ENCODE assay signal across 8 cellular contexts in the genomic region with DNA sequence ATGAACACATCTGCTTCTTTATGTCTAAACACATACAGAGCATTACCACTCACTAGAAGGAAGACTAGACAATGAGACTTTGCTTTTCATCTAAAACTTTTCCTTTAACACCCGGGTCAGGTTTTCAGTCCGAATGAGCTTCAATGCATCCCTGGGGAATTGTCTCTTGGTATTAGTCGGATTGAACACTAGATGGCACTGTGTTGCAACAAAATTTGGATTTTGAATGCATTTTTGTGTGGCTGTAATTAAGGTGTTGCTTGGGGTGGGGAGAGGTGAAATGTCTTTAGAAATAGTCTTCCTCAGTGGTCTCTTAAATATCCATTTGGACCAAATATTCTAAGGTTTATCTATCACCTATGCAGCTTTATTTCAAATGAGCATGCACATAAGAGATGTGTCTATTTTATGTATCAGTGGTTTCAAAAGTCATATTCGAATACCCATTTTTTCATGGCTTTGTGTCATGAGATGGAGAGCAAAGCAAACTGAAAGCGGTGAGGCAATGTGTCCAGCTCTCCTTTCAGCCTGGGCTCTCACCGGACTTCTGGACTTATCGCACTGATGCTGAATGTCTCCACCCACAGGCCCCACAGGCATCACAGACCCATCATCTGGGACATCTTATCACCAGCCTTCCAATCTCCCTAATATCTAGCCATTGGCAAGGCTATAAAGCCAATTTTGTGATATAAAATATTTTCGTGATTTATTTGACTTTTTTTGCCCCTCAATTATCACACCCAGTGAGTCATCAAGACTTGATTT.
A peak's percentile ranks its signal among the peaks of the same experiment; 100 is the strongest.
DNase-seq lines count a peak whose midpoint lies in the region; ATAC-seq, FAIRE-seq and TF ChIP-seq lines count a peak whose summit lies in the region.

No MANE protein-coding gene starts in this region.

- H3K27ac ChIP-seq in left lung = no peak overlapping the region

- ATAC-seq in left lung (peak; percentile 56), GM19324 (IDR thresholded peaks at IDR 0.05; ENCODE audit: low FRiP score, unreplicated experiment) (no peak)

- H3K27me3 ChIP-seq in left lung = peaks cover 0 to 20% of the 10 kb centered on the region in 2 donors

- TF ChIP-seq CTCF in left lung (IDR thresholded peaks at IDR 0.05) = peak; percentile 58 to 71

- no peaks in the 10 kb centered on the region for H3K9me3 ChIP-seq in left lung

- no peaks in the 10 kb centered on the region for H3K36me3 ChIP-seq in left lung

- peaks cover 0 to 40% of the 10 kb centered on the region in 2 donors for H3K4me1 ChIP-seq in left lung

- DNase-seq in 8988T (peak; percentile 52), GDM1 (lab: John Stamatoyannopoulos, UW) (peak; percentile 15), MV-4-11 (lab: John Stamatoyannopoulos, UW) (peak; percentile 34), RCC 7860 (ENCODE audit: low spot score) (peak; percentile 30), cerebellar cortex (ENCODE audit: low spot score) (peak; percentile 67), left lung (no peak), urothelium cell line (ENCODE audit: low spot score) (peak; percentile 51)

- H3K4me3 ChIP-seq in left lung = no peak overlapping the region

- intact Hi-C loops in left lung (cut with DNase I) = no loop called here

- peak; percentile 74 for FAIRE-seq in RCC 7860 (lab: Jason Lieb, UNC)
- FAIRE-seq in urothelium cell line (lab: Jason Lieb, UNC) = peak; percentile 74

Comparison
In these comparisons a context has a peak if more than half of its experiments do, and no peak if none do; other contexts are left out.
1. DNase-seq: peak in 8988T (single experiment), GDM1 (single experiment), MV-4-11 (single experiment), RCC 7860 (single experiment), cerebellar cortex (single experiment) and urothelium cell line (single experiment); none in left lung (0 of 2).